Comparison of ENCODE assay signal across 8 cellular contexts in genomic region chr14:75427126-75427481, GRCh38. TPM values are rescaled to one million over a fixed set of nuclear protein-coding genes. Genes with fewer than 3 reads are reported as not detected.
DNase-seq lines count a peak whose midpoint lies in the region; ATAC-seq and TF ChIP-seq lines count a peak whose summit lies in the region.

No MANE protein-coding gene starts in this region.

- TF ChIP-seq CTCF in endodermal cell (conservative IDR thresholded peaks at IDR 0.05): no peak
- TF ChIP-seq CTCF in nephron (IDR thresholded peaks at IDR 0.05; ENCODE audit: unreplicated experiment in 3 of 3): no peak

- H3K36me3 ChIP-seq in ACC112 (ENCODE audit: insufficient read depth, low read length) (peaks cover 2% of the 10 kb centered on the region; the same call in 1 of the 2 replicates), NT2/D1 (ENCODE audit: insufficient read depth, insufficient read length, low read length) (peaks cover 11% of the 10 kb centered on the region), endodermal cell (ENCODE audit: control insufficient read depth, insufficient read depth, low read length) (no peaks in the 10 kb centered on the region)

- peak overlapping the region; percentile 55 for H3K4me3 Mint-ChIP-seq in endodermal cell
- H3K4me3 Mint-ChIP-seq in nephron: peak overlapping the region; percentile 68 to 82 (median 75)

- H3K27me3 Mint-ChIP-seq in endodermal cell (ENCODE audit: insufficient read depth) (peaks cover 42% of the 10 kb centered on the region), nephron (ENCODE audit: low read depth) (peaks cover 13% of the 10 kb centered on the region)

- H3K36me3 Mint-ChIP-seq in endodermal cell (ENCODE audit: low read depth) (peaks cover under 1% of the 10 kb centered on the region), nephron (ENCODE audit: low read depth) (no peaks in the 10 kb centered on the region)

- H3K4me3 ChIP-seq in ACC112 (ENCODE audit: low read depth, low read length) (peak overlapping the region; percentile 80), NT2/D1 (ENCODE audit: insufficient read length, low read depth) (peak overlapping the region; percentile 61), endodermal cell (ENCODE audit: low read length) (peak overlapping the region; percentile 75)

- H3K79me2 ChIP-seq in ACC112 (ENCODE audit: control insufficient read depth, insufficient read depth, low read length, unreplicated experiment): peaks cover 35% of the 10 kb centered on the region

- no peak overlapping the region for H3K27ac ChIP-seq in ACC112 (ENCODE audit: low read depth, low read length)
- H3K27ac ChIP-seq in endodermal cell (ENCODE audit: low read depth, low read length): no peak overlapping the region

- H3K27ac Mint-ChIP-seq in endodermal cell (no peak overlapping the region), nephron (peak overlapping the region in 2 of 3 experiments; percentile 14 to 52)

- ATAC-seq in GM19467 (IDR thresholded peaks at IDR 0.05; ENCODE audit: unreplicated experiment): peak; percentile 37

- H3K27me3 ChIP-seq in ACC112 (ENCODE audit: insufficient read depth, low read length) (peaks cover 5% of the 10 kb centered on the region; the same call in 1 of the 2 replicates), NT2/D1 (ENCODE audit: insufficient read depth, insufficient read length) (peaks cover 17% of the 10 kb centered on the region), endodermal cell (ENCODE audit: control insufficient read depth, insufficient read depth, low read length, poor library complexity, severe bottlenecking) (peaks cover 30% of the 10 kb centered on the region)

- WGBS in endodermal cell (ENCODE audit: insufficient coverage in 1 of 2, insufficient read length in 1 of 2), 2 experiments: 44 to 53% methylated on average over 3 to 15 of the region's 15 CpGs

- H2AFZ ChIP-seq in ACC112 (ENCODE audit: low read length, unreplicated experiment): peak overlapping the region; percentile 67

- peaks cover 24% of the 10 kb centered on the region for H3K4me1 Mint-ChIP-seq in endodermal cell
- H3K4me1 Mint-ChIP-seq in nephron: peaks cover 48% of the 10 kb centered on the region

- H3K9me3 Mint-ChIP-seq in endodermal cell: peaks cover 1% of the 10 kb centered on the region
- no peaks in the 10 kb centered on the region for H3K9me3 Mint-ChIP-seq in nephron

- H3K9me3 ChIP-seq in NT2/D1 (ENCODE audit: insufficient read depth, low read length) (peaks cover 9% of the 10 kb centered on the region), endodermal cell (ENCODE audit: control insufficient read depth, low read length) (no peaks in the 10 kb centered on the region)

- no peak for DNase-seq in NT2/D1 (ENCODE audit: low read depth, low spot score)
- peak; percentile 70 for DNase-seq in endodermal cell
- no peak for DNase-seq in NCI-H446 (lab: John Stamatoyannopoulos, UW)
- no peak for DNase-seq in medulla oblongata (ENCODE audit: extremely low spot score)
- DNase-seq in stimulated activated naive CD4-positive, alpha-beta T cell (lab: John Stamatoyannopoulos, UW): no peak

- peaks cover 28% of the 10 kb centered on the region for H3K4me1 ChIP-seq in ACC112 (ENCODE audit: control insufficient read depth, insufficient read depth, low read length, unreplicated experiment)
- peaks cover 5% of the 10 kb centered on the region for H3K4me1 ChIP-seq in NT2/D1 (ENCODE audit: insufficient read depth, insufficient read length)
- H3K4me1 ChIP-seq in endodermal cell (ENCODE audit: control insufficient read depth, insufficient read depth, low read length): no peaks in the 10 kb centered on the region

- peak overlapping the region; percentile 70 for H3K9ac ChIP-seq in NT2/D1 (ENCODE audit: insufficient read length, low read depth)
- H3K9ac ChIP-seq in endodermal cell (ENCODE audit: extremely low read depth, low read length, poor library complexity, severe bottlenecking): peak overlapping the region; percentile 58

RNA-seq across cellular contexts. Expression of gene JDP2, which starts 0.7 kb away (rescaled TPM):
- total RNA-seq in endodermal cell: 10 to 100 TPM; 15.7 to 23.1 TPM
- 17.2 TPM for polyA plus RNA-seq in endodermal cell (2013, experiment 1 of 2)
- 16.2 TPM for polyA plus RNA-seq in endodermal cell (2013, experiment 2 of 2)
